In genomic region chr6:85419046-85419759, GRCh38 we compare ENCODE assay signal across 10 cellular contexts. TPM values are rescaled to one million over a fixed set of nuclear protein-coding genes. Genes with fewer than 3 reads are reported as not detected.
DNase-seq lines count a peak whose midpoint lies in the region; ATAC-seq, FAIRE-seq and TF ChIP-seq lines count a peak whose summit lies in the region.
"Had no signal": no experiment of that assay in that cellular context is flagged by ENCODE, and none has a peak within 500 bp of the region (broad histone marks: within the 10 kb centered on the region; RNA-seq: fewer than 3 reads in every experiment).

No MANE protein-coding gene starts in this region.

- no peaks in the 10 kb centered on the region for H4K20me1 ChIP-seq in HepG2 (ENCODE audit: insufficient read depth, low read length)

- no peak for TF ChIP-seq POLR2A in HepG2 (IDR thresholded peaks at IDR 0.05; ENCODE audit: insufficient read depth in 1 of 2, low read depth in 2 of 2, low read length in 2 of 2)

- H3K9me3 ChIP-seq in HepG2 (ENCODE audit: low read length), result no peaks in the 10 kb centered on the region
- H3K9me3 ChIP-seq: HAP-1, transverse colon had no signal

- intact Hi-C loops in HepG2 (cut with micrococcal nuclease; ENCODE audit: unreplicated experiment), result no loop called here

- POLR2A ChIA-PET in GM10248 (lab: Yijun Ruan, JAX), result no interaction called here
- POLR2A ChIA-PET in HepG2 (lab: Yijun Ruan, JAX), result interaction anchor here (0.9 kb wide), 2 partner anchors 14 to 20 kb away, joined by 3 read pairs; no protein-coding TSS in a partner anchor

- no peak for FAIRE-seq in HepG2 (lab: Jason Lieb, UNC)

- DNase-seq in GM10248 (ENCODE audit: extremely low spot score), result peak; percentile 29
- DNase-seq in HepG2 (ENCODE audit: low spot score), result no peak
- no peak for DNase-seq in NCI-H69 (lab: John Stamatoyannopoulos, UW)
- no peak for DNase-seq in NCI-H2029 treated with DMSO at 0.1 percent for 48 hours (lab: John Stamatoyannopoulos, UW)
- DNase-seq in SHP77 treated with DMSO at 0.1 percent for 48 hours (lab: John Stamatoyannopoulos, UW), result no peak
- DNase-seq: transverse colon had no signal

- H3K36me3 ChIP-seq in HepG2 (replicated peaks in 1 of 2; ENCODE audit: control insufficient read depth in 1 of 2, insufficient read depth in 2 of 2, low read length in 2 of 2), result no peaks in the 10 kb centered on the region
- H3K36me3 ChIP-seq: HAP-1, transverse colon had no signal

- no peak for TF ChIP-seq CTCF in GM10248 (IDR thresholded peaks at IDR 0.05; ENCODE audit: control extremely low read depth, extremely low read depth, low read depth, missing control alignments)
- TF ChIP-seq CTCF in HepG2 (CRISPR knock-in tag; IDR thresholded peaks at IDR 0.05), result no peak

- BruUV-seq in HepG2 (replicated peaks; lab: Mats Ljungman, UMichigan), result no TSS peak

- 51% methylated on average over 2 of the region's 2 CpGs for WGBS in HepG2 (ENCODE audit: low lambda C conversion rate)

- TF ChIP-seq EP300 in HepG2 (IDR thresholded peaks at IDR 0.05; ENCODE audit: low read depth in 2 of 2, low read length in 2 of 2) (no peak), HepG2 (CRISPR knock-in tag; IDR thresholded peaks at IDR 0.05; ENCODE audit: borderline replicate concordance) (no peak)

- no peak overlapping the region for H3K4me3 ChIP-seq in HepG2 (replicated peaks in 1 of 3; ENCODE audit: insufficient read depth in 1 of 3, low read depth in 2 of 3, low read length in 3 of 3)
- H3K4me3 ChIP-seq: HAP-1, transverse colon had no signal

- 0 out of 2 replicates have a peak overlapping the region, but pooled peaks have one; percentile 4 for H3K4me2 ChIP-seq in HepG2 (ENCODE audit: low read depth, low read length)

- H3K27me3 ChIP-seq in HepG2 (ENCODE audit: control insufficient read depth in 1 of 2, insufficient read depth in 2 of 2, low read length in 2 of 2), result no peaks in the 10 kb centered on the region
- H3K27me3 ChIP-seq: transverse colon had no signal

- in situ Hi-C loops in HepG2 (cut with HindIII; ENCODE audit: extremely low pct_ligation_motif_present, low pct_unique_long_range_greater_than_20kb), result no loop called here

- ATAC-seq in GM21447 (IDR thresholded peaks at IDR 0.05; ENCODE audit: unreplicated experiment) (peak; percentile 78), HG03469 (IDR thresholded peaks at IDR 0.05; ENCODE audit: unreplicated experiment) (peak; percentile 78), HepG2 (no peak), HG03280 (IDR thresholded peaks at IDR 0.05; ENCODE audit: unreplicated experiment) (no peak)

- no peak overlapping the region for H3K9ac ChIP-seq in HepG2 (ENCODE audit: insufficient read depth, low read depth, low read length)

- no peak overlapping the region for H3K27ac ChIP-seq in HepG2 (ENCODE audit: extremely low read length, insufficient read depth, low read length)

- H3K4me1 ChIP-seq in HepG2 (ENCODE audit: insufficient read depth, low read length), result peaks cover 32% of the 10 kb centered on the region
- H3K4me1 ChIP-seq: HAP-1 had no signal

- H2AFZ ChIP-seq in HepG2 (ENCODE audit: low read length), result peak overlapping the region; percentile 64

- CTCF ChIA-PET in GM10248 (lab: Yijun Ruan, JAX), result interaction anchor here (0.8 to 2.7 kb wide), 7 partner anchors 11 to 64 kb away, joined by 3 to 8 read pairs (median 4); no protein-coding TSS in a partner anchor
- CTCF ChIA-PET in HepG2 (lab: Yijun Ruan, JAX; ENCODE audit: low intra/inter-chr PET ratio, low total read pairs), result no interaction called here

- H3K79me2 ChIP-seq in HepG2 (ENCODE audit: insufficient read depth, low read length), result no peaks in the 10 kb centered on the region

- TF ChIP-seq RAD21 in HepG2 (CRISPR knock-in tag; IDR thresholded peaks at IDR 0.05), result no peak

TF ChIP-seq in HepG2, 621 proteins besides CTCF, POLR2A, EP300 and RAD21:
- no peak for TF ChIP-seq THAP9 (CRISPR knock-in tag; IDR thresholded peaks at IDR 0.05; ENCODE audit: borderline replicate concordance)
- TF ChIP-seq MEF2D (CRISPR knock-in tag; IDR thresholded peaks at IDR 0.05), result no peak
- no peak for TF ChIP-seq HNF4G (IDR thresholded peaks at IDR 0.05; ENCODE audit: borderline replicate concordance, low read depth, low read length)
- no peak for TF ChIP-seq HNF4G (CRISPR knock-in tag; IDR thresholded peaks at IDR 0.05; ENCODE audit: borderline replicate concordance, low read depth)
- TF ChIP-seq ZNF263 (CRISPR knock-in tag; IDR thresholded peaks at IDR 0.05), result peak; percentile 78
- no peak for TF ChIP-seq ZNF547 (CRISPR knock-in tag; IDR thresholded peaks at IDR 0.05)

RNA-seq across cellular contexts. Expression of gene NT5E, which starts 30.7 kb away (rescaled TPM):
- 6.4 and 9.5 TPM in 2 replicates for total RNA-seq in HepG2 (2016; rRNA removed; fragmentation: Illumina TruSeq; extraction: Trizol)
- total RNA-seq in HepG2 (2016; cell fraction: cytosol; rRNA removed; fragmentation: Illumina TruSeq; extraction: Trizol; ENCODE audit: low read depth), result 2.7 and 3.2 TPM in 2 replicates
- total RNA-seq in HepG2 (2016; cell fraction: insoluble cytoplasmic fraction; rRNA removed; fragmentation: Illumina TruSeq; extraction: Trizol), result 6.5 and 9.4 TPM in 2 replicates
- total RNA-seq in HepG2 (2016; cell fraction: membrane; rRNA removed; fragmentation: Illumina TruSeq; extraction: Trizol), result 4.5 and 4.6 TPM in 2 replicates
- total RNA-seq in HepG2 (2016; cell fraction: nucleus; rRNA removed; fragmentation: Illumina TruSeq; extraction: Trizol), result 11.7 and 12.4 TPM in 2 replicates
- polyA plus RNA-seq in HepG2 (2011; rRNA removed), result 33.0 and 40.6 TPM in 2 replicates
- polyA plus RNA-seq in HepG2 (2011; cell fraction: cytosol; rRNA removed), result 28.1 and 33.2 TPM in 2 replicates
- polyA plus RNA-seq in HepG2 (2011; cell fraction: nucleus; rRNA removed), result 38.4 and 39.5 TPM in 2 replicates
- 41.1 and 41.9 TPM in 2 replicates for polyA plus RNA-seq in HepG2 (2012)
- 1.8 and 3.1 TPM in 2 replicates for polyA plus RNA-seq in HepG2 (2016; cell fraction: cytosol; fragmentation: Illumina TruSeq; extraction: Trizol; ENCODE audit: low read depth)
- polyA plus RNA-seq in HepG2 (2016; cell fraction: insoluble cytoplasmic fraction; fragmentation: Illumina TruSeq; extraction: Trizol; ENCODE audit: low read depth), result 5.9 and 6.0 TPM in 2 replicates
- 3.5 and 3.7 TPM in 2 replicates for polyA plus RNA-seq in HepG2 (2016; cell fraction: membrane; fragmentation: Illumina TruSeq; extraction: Trizol; ENCODE audit: low read depth)
- polyA plus RNA-seq in HepG2 (2016; cell fraction: nucleus; fragmentation: Illumina TruSeq; extraction: Trizol; ENCODE audit: insufficient read depth, low read depth), result 12.7 and 12.8 TPM in 2 replicates
- 4.8 and 51.2 TPM in 2 replicates for polyA minus RNA-seq in HepG2 (2011; rRNA and poly(A)+ RNA removed; ENCODE audit: low replicate concordance)
- polyA minus RNA-seq in HepG2 (2011; cell fraction: cytosol; rRNA and poly(A)+ RNA removed), result 40.8 and 61.8 TPM in 2 replicates
- 27.0 and 35.1 TPM in 2 replicates for polyA minus RNA-seq in HepG2 (2011; cell fraction: nucleus; rRNA and poly(A)+ RNA removed)

Comparison
In these comparisons a context has a peak if more than half of its experiments do, and no peak if none do; other contexts are left out.
1. ATAC-seq: peak in GM21447 (single experiment) and HG03469 (single experiment); none in HepG2 (single experiment) and HG03280 (single experiment).